8 cellular contexts compared by ENCODE assay signal in genomic region chr10:28393956-28394568, GRCh38.
DNase-seq lines count a peak whose midpoint lies in the region; FAIRE-seq and TF ChIP-seq lines count a peak whose summit lies in the region.

No MANE protein-coding gene starts in this region.

- no peak for TF ChIP-seq POLR2A in testis (IDR thresholded peaks at IDR 0.05)

- H3K4me3 ChIP-seq in PC-9 (no peak overlapping the region), fibroblast of pulmonary artery (replicated peaks; ENCODE audit: low read depth, low read length) (no peak overlapping the region), neutrophil (ENCODE audit: low read depth in 1 of 2, low read length in 1 of 2) (no peak overlapping the region), testis (no peak overlapping the region)

- H3K4me1 ChIP-seq in PC-9 (replicated peaks; ENCODE audit: insufficient read depth), result no peaks in the 10 kb centered on the region
- H3K4me1 ChIP-seq in neutrophil (ENCODE audit: control insufficient read depth in 1 of 2, insufficient read depth in 1 of 2, low read depth in 1 of 2, low read length in 1 of 2), result peaks cover 7 to 11% of the 10 kb centered on the region in 2 experiments
- no peaks in the 10 kb centered on the region for H3K4me1 ChIP-seq in testis

- H3K4me2 ChIP-seq in PC-9, result no peak overlapping the region

- DNase-seq in GM19239 (ENCODE audit: insufficient read length, low spot score) (peak; percentile 22), HPDE6-E6E7 (ENCODE audit: extremely low spot score) (peak; percentile 7), PC-9 (peak; percentile 43 to 46), fibroblast of pulmonary artery (ENCODE audit: low read depth) (peak; percentile 72), testis (peak; percentile 83)
- DNase-seq in activated T-cell treated with anti-CD3 and anti-CD28 coated beads, Interleukin-2, amount 50 U/mL, for 48 hours, result peak; percentile 74 to 77

- H3K27me3 ChIP-seq in PC-9 (ENCODE audit: insufficient read depth, low read depth) (peaks cover 12% of the 10 kb centered on the region), neutrophil (no peaks in the 10 kb centered on the region), testis (no peaks in the 10 kb centered on the region)

- no peak overlapping the region for H2AFZ ChIP-seq in PC-9

- H4K20me1 ChIP-seq in PC-9 (ENCODE audit: insufficient read depth), result no peaks in the 10 kb centered on the region

- WGBS in testis, 2 donors, result 10 to 15% methylated on average over 8 of the region's 8 CpGs

- peak; percentile 97 for TF ChIP-seq CTCF in C4-2B (conservative IDR thresholded peaks at IDR 0.05)
- peak; percentile 86 for TF ChIP-seq CTCF in PC-9 (conservative IDR thresholded peaks at IDR 0.05)
- TF ChIP-seq CTCF in fibroblast of pulmonary artery (IDR thresholded peaks at IDR 0.05; ENCODE audit: low read length, missing control alignments), result peak; percentile 97
- TF ChIP-seq CTCF in neutrophil (IDR thresholded peaks at IDR 0.05), result peak; percentile 84
- TF ChIP-seq CTCF in testis (IDR thresholded peaks at IDR 0.05), result peak; percentile 29 to 94 (median 39)

- CTCF ChIA-PET in PC-9 (lab: Charles Lee), result interaction anchor here (0.6 to 1.2 kb wide), 4 partner anchors 91 to 722 kb away, joined by 3 to 5 read pairs (median 4); partner anchors contain the start of gene MPP7

- H3K9me3 ChIP-seq in PC-9 (ENCODE audit: insufficient read depth, low read depth) (no peaks in the 10 kb centered on the region), neutrophil (no peaks in the 10 kb centered on the region), testis (no peaks in the 10 kb centered on the region)

- BruUV-seq in PC-9 (replicated peaks; lab: Mats Ljungman, UMichigan), result no TSS peak

- no peaks in the 10 kb centered on the region for H3F3A ChIP-seq in PC-9 (ENCODE audit: insufficient read depth, low read depth)

- H3K79me2 ChIP-seq in PC-9 (ENCODE audit: low read depth), result no peaks in the 10 kb centered on the region

- POLR2A ChIA-PET in PC-9 (lab: Charles Lee; ENCODE audit: unreplicated experiment), result no interaction called here

- no peaks in the 10 kb centered on the region for H3K9me2 ChIP-seq in PC-9 (ENCODE audit: insufficient read depth)

- H3K36me3 ChIP-seq in PC-9 (ENCODE audit: low read depth) (no peaks in the 10 kb centered on the region), neutrophil (no peaks in the 10 kb centered on the region), testis (ENCODE audit: low read depth, missing control alignments) (no peaks in the 10 kb centered on the region)

- no peak overlapping the region for H3K27ac ChIP-seq in C4-2B
- no peak overlapping the region for H3K27ac ChIP-seq in PC-9
- no peak overlapping the region for H3K27ac ChIP-seq in neutrophil
- no peak overlapping the region for H3K27ac ChIP-seq in testis

- intact Hi-C loops in PC-9 (cut with micrococcal nuclease; ENCODE audit: unreplicated experiment), result no loop called here
- intact Hi-C loops in testis (cut with DNase I; ENCODE audit: low total_unique reads), result no loop called here

- peak; percentile 80 for FAIRE-seq in GM19239 (lab: Jason Lieb, UNC)

Comparison
In these comparisons a context has a peak if more than half of its experiments do, and no peak if none do; other contexts are left out.
1. CTCF ChIP-seq: peak in every context shown above with its lines; median percentile 97 in C4-2B; 97 in fibroblast of pulmonary artery; 86 in PC-9; 84 in neutrophil; 39 in testis.
2. DNase-seq: peak in every context shown above with its lines; median percentile 83 in testis; 76 in activated T-cell treated with anti-CD3 and anti-CD28 coated beads, Interleukin-2, amount 50 U/mL, for 48 hours; 72 in fibroblast of pulmonary artery; 44 in PC-9; 22 in GM19239; 7 in HPDE6-E6E7.